In the genomic region with DNA sequence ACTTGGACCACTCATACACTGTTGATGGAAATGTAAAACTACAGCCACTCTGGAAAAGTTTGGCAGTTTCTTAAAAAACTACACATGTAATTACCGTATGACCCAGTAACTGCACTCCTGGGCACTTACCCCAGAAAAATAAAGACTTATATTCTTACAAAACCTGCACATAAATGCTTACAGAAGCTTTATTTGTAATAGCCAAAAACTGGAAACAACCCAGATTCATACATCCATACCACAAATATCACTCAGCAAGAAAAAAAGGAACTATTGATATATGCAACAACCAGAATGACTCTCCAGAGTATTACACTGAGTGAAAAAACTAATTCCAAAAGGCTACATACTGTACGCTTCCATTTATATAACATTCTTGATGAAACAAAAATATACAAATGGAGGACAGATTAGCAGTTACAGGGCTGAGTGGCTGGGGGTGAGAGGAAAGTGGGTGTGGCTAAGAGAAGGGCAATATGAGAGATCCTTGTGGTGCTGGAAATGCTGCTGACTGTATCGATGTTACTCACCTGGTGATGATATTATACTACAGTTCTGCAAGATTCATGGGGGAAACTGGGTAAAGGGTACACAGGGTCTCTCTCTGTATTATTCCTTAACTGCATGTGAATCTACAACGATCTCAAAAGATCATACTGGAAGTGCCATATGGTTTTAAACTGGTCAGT, we compare ENCODE assay signal across 31 cellular contexts.
A peak's percentile ranks its signal among the peaks of the same experiment; 100 is the strongest.
DNase-seq lines count a peak whose midpoint lies in the region; ATAC-seq and TF ChIP-seq lines count a peak whose summit lies in the region.
"Had no signal": no experiment of that assay in that cellular context is flagged by ENCODE, and none has a peak within 500 bp of the region (broad histone marks: within the 10 kb centered on the region; RNA-seq: fewer than 3 reads in every experiment).

No MANE protein-coding gene starts in this region.

- H2BK15ac ChIP-seq in IMR-90 (ENCODE audit: low read depth, low read length), result no peak overlapping the region

- no peak for TF ChIP-seq RAD21 in IMR-90 (IDR thresholded peaks at IDR 0.05; ENCODE audit: low read length)

- H2AK5ac ChIP-seq in IMR-90 (ENCODE audit: low read depth, low read length), result no peak overlapping the region

- H3K4me1 Mint-ChIP-seq in activated CD8-positive, alpha-beta T cell treated with anti-CD3 and anti-CD28 coated beads for 36 hours (ENCODE audit: low read depth), result no peaks in the 10 kb centered on the region
- no peaks in the 10 kb centered on the region for H3K4me1 Mint-ChIP-seq in activated CD8-positive, alpha-beta T cell treated with anti-CD3 and anti-CD28 coated beads, Interleukin-2, amount 10 ng/mL, durations not matched to agents 7 days and 5 days (ENCODE audit: low read depth)
- H3K4me1 Mint-ChIP-seq: immature natural killer cell, naive B cell had no signal

- H3K9me3 ChIP-seq in IMR-90 (ENCODE audit: control insufficient read depth, insufficient read depth, low read length) (no peaks in the 10 kb centered on the region), spleen (no peaks in the 10 kb centered on the region)
- H3K9me3 ChIP-seq: A549, BLaER1, testis, vagina had no signal

- CTCF ChIA-PET in activated CD8-positive, alpha-beta T cell treated with anti-CD3 and anti-CD28 coated beads for 36 hours (lab: Charles Lee), result interaction anchor here (1.1 to 2.1 kb wide), 4 partner anchors 96 to 232 kb away, joined by 3 to 11 read pairs (median 4); no protein-coding TSS in a partner anchor
- CTCF ChIA-PET in activated CD8-positive, alpha-beta T cell treated with anti-CD3 and anti-CD28 coated beads, Interleukin-2, amount 10 ng/mL, durations not matched to agents 7 days and 5 days (lab: Charles Lee), result interaction anchor here (0.7 to 2.5 kb wide), 4 partner anchors 9 to 226 kb away, joined by 3 to 10 read pairs (median 3); no protein-coding TSS in a partner anchor
- CTCF ChIA-PET in IMR-90 (lab: Yijun Ruan, JAX), result no interaction called here

- no peaks in the 10 kb centered on the region for H4K20me1 ChIP-seq in IMR-90 (ENCODE audit: insufficient read depth, low read length)
- H4K20me1 ChIP-seq: BLaER1 had no signal

- no peaks in the 10 kb centered on the region for H3K9me3 Mint-ChIP-seq in activated CD8-positive, alpha-beta T cell treated with anti-CD3 and anti-CD28 coated beads for 36 hours
- no peaks in the 10 kb centered on the region for H3K9me3 Mint-ChIP-seq in activated CD8-positive, alpha-beta T cell treated with anti-CD3 and anti-CD28 coated beads, Interleukin-2, amount 10 ng/mL, durations not matched to agents 7 days and 5 days (ENCODE audit: insufficient read depth)
- H3K9me3 Mint-ChIP-seq: immature natural killer cell, naive B cell had no signal

- no peaks in the 10 kb centered on the region for H3K36me3 ChIP-seq in IMR-90 (ENCODE audit: control insufficient read depth, insufficient read depth, low read length)
- H3K36me3 ChIP-seq in spleen, result peaks cover 0 to 100% (median 65%) of the 10 kb centered on the region in 6 donors

- dilution Hi-C loops in IMR-90 (cut with HindIII; ENCODE audit: low sequenced_read_pairs, unreplicated experiment), result no loop called here

- H2BK20ac ChIP-seq in IMR-90 (ENCODE audit: low read depth, low read length), result no peak overlapping the region

- H3K27ac ChIP-seq in IMR-90 (ENCODE audit: insufficient read depth, low read length), result no peak overlapping the region
- H3K27ac ChIP-seq in spleen, result peak overlapping the region in 5 of 8 donors; percentile 8 to 66 (median 56)
- H3K27ac ChIP-seq: A549, BLaER1, hepatocyte, skin epidermis, testis, vagina had no signal

- WGBS in IMR-90 (ENCODE audit: extremely low coverage in 2 of 2, insufficient read length in 1 of 2), 2 experiments, result no CpG with 5 or more reads among the region's 4 CpGs
- 80 to 91% (median 85%) methylated on average over 4 of the region's 4 CpGs for whole genome bisulfite sequencing in spleen, 5 donors

- no peak overlapping the region for H3K18ac ChIP-seq in IMR-90 (ENCODE audit: low read depth, low read length)

- no peak overlapping the region for H4K8ac ChIP-seq in IMR-90 (ENCODE audit: low read depth in 2 of 2, low read length in 2 of 2)

- no peak overlapping the region for H2BK5ac ChIP-seq in IMR-90 (ENCODE audit: low read depth, low read length, poor library complexity, severe bottlenecking)

- H3K79me1 ChIP-seq in IMR-90 (ENCODE audit: low read depth in 1 of 2, low read length in 2 of 2), result no peaks in the 10 kb centered on the region

- no peak overlapping the region for H2AFZ ChIP-seq in IMR-90 (replicated peaks; ENCODE audit: low read length, poor library complexity)
- H2AFZ ChIP-seq: hepatocyte had no signal

- no peak overlapping the region for H3K9ac ChIP-seq in IMR-90 (ENCODE audit: low read depth, low read length)
- H3K9ac ChIP-seq: BLaER1 had no signal

- ATAC-seq in activated CD8-positive, alpha-beta T cell treated with anti-CD3 and anti-CD28 coated beads for 36 hours, result no peak
- ATAC-seq in activated CD8-positive, alpha-beta T cell treated with anti-CD3 and anti-CD28 coated beads, Interleukin-2, amount 10 ng/mL, durations not matched to agents 7 days and 5 days, result no peak
- ATAC-seq in IMR-90 (ENCODE audit: low read depth), result peak; percentile 72
- ATAC-seq: A549, left lobe of liver, PC-3, Right ventricle myocardium inferior had no signal

- intact Hi-C loops in activated CD8-positive, alpha-beta T cell treated with anti-CD3 and anti-CD28 coated beads for 36 hours (cut with micrococcal nuclease), result no loop called here
- intact Hi-C loops in IMR-90 (cut with micrococcal nuclease), result no loop called here
- intact Hi-C loops in spleen (cut with DNase I; ENCODE audit: low total_unique reads), result no loop called here

- no peaks in the 10 kb centered on the region for H3K27me3 ChIP-seq in IMR-90 (ENCODE audit: control insufficient read depth, insufficient read depth, low read length)
- no peaks in the 10 kb centered on the region for H3K27me3 ChIP-seq in spleen (replicated peaks in 1 of 7)
- H3K27me3 ChIP-seq: BLaER1, hepatocyte, testis, vagina had no signal

- no peak overlapping the region for H4K5ac ChIP-seq in IMR-90 (ENCODE audit: low read depth, low read length)

- H3K9me1 ChIP-seq in IMR-90 (ENCODE audit: insufficient read depth, low read length), result no peaks in the 10 kb centered on the region; the same call in 1 of the 2 replicates

- TF ChIP-seq POLR2A in IMR-90 (IDR thresholded peaks at IDR 0.05; ENCODE audit: low read depth, low read length) (no peak), spleen (IDR thresholded peaks at IDR 0.05) (no peak)

- H3K56ac ChIP-seq in IMR-90 (ENCODE audit: extremely low read depth, insufficient read depth, low read length), result no peak overlapping the region

- H3K4me2 ChIP-seq in IMR-90 (ENCODE audit: low read depth, low read length), result peak overlapping the region; percentile 20; the same call in 1 of the 2 replicates
- H3K4me2 ChIP-seq: A549, BLaER1, hepatocyte had no signal

- H4K91ac ChIP-seq in IMR-90 (ENCODE audit: insufficient read depth, low read depth, low read length), result no peak overlapping the region

- H3K4me3 ChIP-seq in IMR-90 (ENCODE audit: insufficient read depth, low read depth, low read length) (no peak overlapping the region), astrocyte of the spinal cord (ENCODE audit: low read depth, low read length) (no peak overlapping the region), spleen (no peak overlapping the region)
- H3K4me3 ChIP-seq: A549, BLaER1, hepatocyte, skin epidermis, testis, vagina had no signal

- H3K4ac ChIP-seq in IMR-90 (ENCODE audit: low read depth, low read length), result no peak overlapping the region

- H3K14ac ChIP-seq in IMR-90 (replicated peaks; ENCODE audit: low read depth, low read length), result no peak overlapping the region

- H3K27me3 Mint-ChIP-seq in activated CD8-positive, alpha-beta T cell treated with anti-CD3 and anti-CD28 coated beads for 36 hours, result no peaks in the 10 kb centered on the region
- H3K27me3 Mint-ChIP-seq in activated CD8-positive, alpha-beta T cell treated with anti-CD3 and anti-CD28 coated beads, Interleukin-2, amount 10 ng/mL, durations not matched to agents 7 days and 5 days (ENCODE audit: low read depth), result no peaks in the 10 kb centered on the region
- H3K27me3 Mint-ChIP-seq: activated naive CD8-positive, alpha-beta T cell; naive B cell had no signal

- H3K27ac Mint-ChIP-seq in activated CD8-positive, alpha-beta T cell treated with anti-CD3 and anti-CD28 coated beads for 36 hours, result no peak overlapping the region
- no peak overlapping the region for H3K27ac Mint-ChIP-seq in activated CD8-positive, alpha-beta T cell treated with anti-CD3 and anti-CD28 coated beads, Interleukin-2, amount 10 ng/mL, durations not matched to agents 7 days and 5 days
- H3K27ac Mint-ChIP-seq: activated naive CD8-positive, alpha-beta T cell; immature natural killer cell had no signal

- peaks cover 3% of the 10 kb centered on the region; the same call in 1 of the 2 replicates for H3K4me1 ChIP-seq in IMR-90 (ENCODE audit: control insufficient read depth, insufficient read depth, low read length)
- peaks cover 0 to 10% (median 0%) of the 10 kb centered on the region in 6 donors for H3K4me1 ChIP-seq in spleen
- H3K4me1 ChIP-seq: BLaER1, testis, vagina had no signal

- TF ChIP-seq CTCF in activated CD8-positive, alpha-beta T cell treated with anti-CD3 and anti-CD28 coated beads for 36 hours (IDR thresholded peaks at IDR 0.05), result no peak
- TF ChIP-seq CTCF in IMR-90 (conservative IDR thresholded peaks at IDR 0.05; ENCODE audit: low read depth, low read length) (no peak), astrocyte of the spinal cord (IDR thresholded peaks at IDR 0.05; ENCODE audit: low read depth, low read length) (no peak), spleen (IDR thresholded peaks at IDR 0.05 in 8 of 11, conservative IDR thresholded peaks at IDR 0.05 in 3 of 11) (no peak)

- peaks cover 31% of the 10 kb centered on the region for H3K36me3 Mint-ChIP-seq in activated CD8-positive, alpha-beta T cell treated with anti-CD3 and anti-CD28 coated beads for 36 hours (ENCODE audit: low read depth)
- peaks cover 29% of the 10 kb centered on the region for H3K36me3 Mint-ChIP-seq in activated CD8-positive, alpha-beta T cell treated with anti-CD3 and anti-CD28 coated beads, Interleukin-2, amount 10 ng/mL, durations not matched to agents 7 days and 5 days (ENCODE audit: low read depth)

- in situ Hi-C loops in IMR-90 (cut with MboI; ENCODE audit: low sequenced_read_pairs), result no loop called here
- in situ Hi-C loops in astrocyte of the spinal cord (cut with HindIII; ENCODE audit: low sequenced_read_pairs), result no loop called here

- POLR2A ChIA-PET in activated CD8-positive, alpha-beta T cell treated with anti-CD3 and anti-CD28 coated beads for 36 hours (lab: Charles Lee), result no interaction called here
- POLR2A ChIA-PET in activated CD8-positive, alpha-beta T cell treated with anti-CD3 and anti-CD28 coated beads, Interleukin-2, amount 10 ng/mL, durations not matched to agents 7 days and 5 days (lab: Charles Lee), result interaction anchor here (0.7 kb wide), 1 partner anchor 227 kb away, joined by 4 read pairs; no protein-coding TSS in a partner anchor
- POLR2A ChIA-PET in IMR-90 (lab: Charles Lee; ENCODE audit: unreplicated experiment), result no interaction called here

- peak; percentile 2 for DNase-seq in activated CD8-positive, alpha-beta T cell treated with anti-CD3 and anti-CD28 coated beads for 36 hours
- no peak for DNase-seq in activated CD8-positive, alpha-beta T cell treated with anti-CD3 and anti-CD28 coated beads, Interleukin-2, amount 10 ng/mL, durations not matched to agents 7 days and 5 days
- peak; percentile 83 for DNase-seq in IMR-90
- DNase-seq in astrocyte of the spinal cord (ENCODE audit: low read depth, low spot score), result peak; percentile 37
- no peak for DNase-seq in spleen
- no peak for DNase-seq in NCI-H2107 treated with DMSO at 0.1 percent for 48 hours (lab: John Stamatoyannopoulos, UW; ENCODE audit: unreplicated experiment)
- DNase-seq in NAMALWA (ENCODE audit: low spot score), result no peak
- DNase-seq in HuH-7 (ENCODE audit: low spot score), result no peak
- DNase-seq: activated CD4-positive, alpha-beta T cell treated with anti-CD3 and anti-CD28 coated beads, Interleukin-2, amount 50 U/mL, for 4 hours; activated CD8-positive, alpha-beta memory T cell treated with anti-CD3 and anti-CD28 coated beads, Interleukin-2, amount 50 U/mL, for 48 hours; Calu3; foreskin melanocyte; immature natural killer cell; naive B cell; NCI-H1048; NCI-H1694 treated with DMSO at 0.1 percent for 48 hours; NCI-H345; NCI-H748 treated with DMSO at 0.1 percent for 48 hours; nucleus accumbens; PC-3; stimulated activated CD4-positive, alpha-beta T cell treated with anti-CD3 and anti-CD28 coated beads, Interleukin-2, amount 100 ng/mL, for 24 hours; T-helper 9 cell; testis had no signal

- no peak overlapping the region for H3K23ac ChIP-seq in IMR-90 (ENCODE audit: low read depth, low read length)

- H2BK120ac ChIP-seq in IMR-90 (ENCODE audit: low read depth, low read length), result no peak overlapping the region

- H2AK9ac ChIP-seq in IMR-90 (replicated peaks; ENCODE audit: low read depth, low read length, poor library complexity), result no peak overlapping the region

- BruUV-seq in IMR-90 (replicated peaks; lab: Mats Ljungman, UMichigan), result no TSS peak

- no peak overlapping the region for H3K4me3 Mint-ChIP-seq in activated CD8-positive, alpha-beta T cell treated with anti-CD3 and anti-CD28 coated beads for 36 hours
- no peak overlapping the region for H3K4me3 Mint-ChIP-seq in activated CD8-positive, alpha-beta T cell treated with anti-CD3 and anti-CD28 coated beads, Interleukin-2, amount 10 ng/mL, durations not matched to agents 7 days and 5 days
- H3K4me3 Mint-ChIP-seq: activated naive CD8-positive, alpha-beta T cell; immature natural killer cell; naive B cell had no signal

Comparison
In these comparisons a context has a peak if more than half of its experiments do, and no peak if none do; other contexts are left out.
1. DNase-seq: peak in activated CD8-positive, alpha-beta T cell treated with anti-CD3 and anti-CD28 coated beads for 36 hours (single experiment), IMR-90 (single experiment) and astrocyte of the spinal cord (single experiment); none in activated CD8-positive, alpha-beta T cell treated with anti-CD3 and anti-CD28 coated beads, Interleukin-2, amount 10 ng/mL, durations not matched to agents 7 days and 5 days (single experiment), spleen (single experiment), NCI-H2107 treated with DMSO at 0.1 percent for 48 hours (single experiment), NAMALWA (single experiment) and HuH-7 (single experiment).